Comparison of ENCODE assay signal across 31 cellular contexts in the genomic region with DNA sequence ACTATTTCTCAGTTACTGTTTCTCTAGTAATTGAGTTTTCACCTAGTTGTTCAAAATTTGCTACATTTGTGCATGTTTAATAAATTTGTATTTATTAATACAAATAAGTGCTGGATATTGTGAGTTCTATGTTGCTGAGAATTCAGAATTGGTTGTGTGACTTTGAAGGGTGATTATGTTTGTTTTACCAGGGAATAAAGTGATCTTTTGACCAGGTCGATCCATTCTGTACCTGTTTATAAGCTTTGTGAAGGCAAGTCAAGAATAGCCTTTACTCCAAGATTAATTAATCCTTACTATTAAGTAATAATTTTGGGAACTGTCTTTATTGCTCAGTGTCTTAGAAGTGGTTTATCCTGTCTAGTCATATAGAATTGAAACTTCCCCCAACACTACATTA.
DNase-seq lines count a peak whose midpoint lies in the region; ATAC-seq, FAIRE-seq and TF ChIP-seq lines count a peak whose summit lies in the region.
"Had no signal": no experiment of that assay in that cellular context is flagged by ENCODE, and none has a peak within 500 bp of the region (broad histone marks: within the 10 kb centered on the region; RNA-seq: fewer than 3 reads in every experiment).

No MANE protein-coding gene starts in this region.

- no peak for FAIRE-seq in HepG2 (lab: Jason Lieb, UNC)
- FAIRE-seq: A204.1, A549, D721Med had no signal

- TF ChIP-seq CTCF in right lobe of liver (IDR thresholded peaks at IDR 0.05) (no peak), HepG2 (CRISPR knock-in tag; IDR thresholded peaks at IDR 0.05) (no peak)

- H3K4me1 ChIP-seq in right lobe of liver: peaks cover 0 to 12% (median 5%) of the 10 kb centered on the region in 4 donors
- H3K4me1 ChIP-seq in HepG2 (ENCODE audit: insufficient read depth, low read length): no peaks in the 10 kb centered on the region
- H3K4me1 ChIP-seq: A549; BE2C; BLaER1; BLaER1 treated with 17β-estradiol and CSF1 and Interleukin-3, amounts not matched to agents 10 nM and 100 nM; Caco-2 had no signal

- TF ChIP-seq POLR2A in right lobe of liver (IDR thresholded peaks at IDR 0.05) (no peak), HepG2 (IDR thresholded peaks at IDR 0.05; ENCODE audit: insufficient read depth in 1 of 2, low read depth in 2 of 2, low read length in 2 of 2) (no peak)

- TF ChIP-seq EP300 in HepG2 (IDR thresholded peaks at IDR 0.05; ENCODE audit: low read depth in 2 of 2, low read length in 2 of 2) (no peak), HepG2 (CRISPR knock-in tag; IDR thresholded peaks at IDR 0.05; ENCODE audit: borderline replicate concordance) (no peak)

- intact Hi-C loops in right lobe of liver (cut with DNase I) (no loop called here), HepG2 (cut with micrococcal nuclease; ENCODE audit: unreplicated experiment) (no loop called here)

- H3K9me3 ChIP-seq in right lobe of liver (no peaks in the 10 kb centered on the region), HepG2 (ENCODE audit: low read length) (peaks cover 16% of the 10 kb centered on the region)
- H3K9me3 ChIP-seq: A549, BE2C, Caco-2 had no signal

- H3K36me3 ChIP-seq in right lobe of liver (no peaks in the 10 kb centered on the region), HepG2 (replicated peaks in 1 of 2; ENCODE audit: control insufficient read depth in 1 of 2, insufficient read depth in 2 of 2, low read length in 2 of 2) (no peaks in the 10 kb centered on the region)
- H3K36me3 ChIP-seq: BE2C; BLaER1; BLaER1 treated with 17β-estradiol and CSF1 and Interleukin-3, amounts not matched to agents 10 nM and 100 nM had no signal

- H3K4me2 ChIP-seq in HepG2 (ENCODE audit: low read depth, low read length): no peak overlapping the region
- H3K4me2 ChIP-seq: A549; BLaER1; BLaER1 treated with 17β-estradiol and CSF1 and Interleukin-3, amounts not matched to agents 10 nM and 100 nM had no signal

- H3K4me3 ChIP-seq in right lobe of liver: no peak overlapping the region
- H3K4me3 ChIP-seq in HepG2 (replicated peaks in 1 of 3; ENCODE audit: insufficient read depth in 1 of 3, low read depth in 2 of 3, low read length in 3 of 3): no peak overlapping the region
- H3K4me3 ChIP-seq: A549; BLaER1; BLaER1 treated with 17β-estradiol and CSF1 and Interleukin-3, amounts not matched to agents 10 nM and 100 nM had no signal

- DNase-seq in right lobe of liver: no peak
- DNase-seq in HepG2 (ENCODE audit: low spot score): no peak
- DNase-seq in left lobe of liver (ENCODE audit: low spot score): no peak
- DNase-seq in D341Med (ENCODE audit: low spot score): no peak
- DNase-seq: 8988T; ACHN; AML-193; BE2C; C1 segment of cervical spinal cord; Caco-2; Calu3; CD4-positive, alpha-beta memory T cell; CD4-positive, alpha-beta T cell; CD4-positive, CD25-positive, alpha-beta regulatory T cell; CD8-positive, alpha-beta memory T cell; CD8-positive, alpha-beta T cell; COR-L47; DMS 273 treated with DMSO at 0.1 percent for 48 hours; DMS153; DMS53; DMS79; DMS79 treated with DMSO at 0.1 percent for 48 hours; DND-41; EL had no signal

- H3K79me2 ChIP-seq in HepG2 (ENCODE audit: insufficient read depth, low read length): no peaks in the 10 kb centered on the region

- BruUV-seq in HepG2 (replicated peaks; lab: Mats Ljungman, UMichigan): no TSS peak

- POLR2A ChIA-PET in HepG2 (lab: Yijun Ruan, JAX): no interaction called here

- no peak for TF ChIP-seq RAD21 in HepG2 (CRISPR knock-in tag; IDR thresholded peaks at IDR 0.05)

- 22% methylated on average over 1 of the region's 1 CpG for WGBS in right lobe of liver (ENCODE audit: insufficient coverage, low coverage, low lambda C conversion rate, missing lambda C conversion rate)
- WGBS in HepG2 (ENCODE audit: low lambda C conversion rate): 3% methylated on average over 1 of the region's 1 CpG

- ATAC-seq in right lobe of liver (peak; percentile 50 to 61 (median 54)), HepG2 (no peak), left lobe of liver (peak; percentile 34)
- ATAC-seq: A549; CD8-positive, alpha-beta T cell had no signal

- no peak overlapping the region for H2AFZ ChIP-seq in HepG2 (ENCODE audit: low read length)

- CTCF ChIA-PET in HepG2 (lab: Yijun Ruan, JAX; ENCODE audit: low intra/inter-chr PET ratio, low total read pairs): no interaction called here

- H3K27me3 ChIP-seq in right lobe of liver: no peaks in the 10 kb centered on the region
- H3K27me3 ChIP-seq in HepG2 (ENCODE audit: control insufficient read depth in 1 of 2, insufficient read depth in 2 of 2, low read length in 2 of 2): no peaks in the 10 kb centered on the region
- H3K27me3 ChIP-seq: BE2C; BLaER1; BLaER1 treated with 17β-estradiol and CSF1 and Interleukin-3, amounts not matched to agents 10 nM and 100 nM had no signal

- no peaks in the 10 kb centered on the region for H4K20me1 ChIP-seq in HepG2 (ENCODE audit: insufficient read depth, low read length)
- H4K20me1 ChIP-seq: BLaER1; BLaER1 treated with 17β-estradiol and CSF1 and Interleukin-3, amounts not matched to agents 10 nM and 100 nM had no signal

- no peak overlapping the region for H3K9ac ChIP-seq in HepG2 (ENCODE audit: insufficient read depth, low read depth, low read length)
- H3K9ac ChIP-seq: BLaER1; BLaER1 treated with 17β-estradiol and CSF1 and Interleukin-3, amounts not matched to agents 10 nM and 100 nM had no signal

- H3K27ac ChIP-seq in right lobe of liver: no peak overlapping the region
- no peak overlapping the region for H3K27ac ChIP-seq in HepG2 (ENCODE audit: extremely low read length, insufficient read depth, low read length)
- H3K27ac ChIP-seq: 22Rv1; A549; BLaER1; BLaER1 treated with 17β-estradiol and CSF1 and Interleukin-3, amounts not matched to agents 10 nM and 100 nM; C4-2B had no signal

- in situ Hi-C loops in HepG2 (cut with HindIII; ENCODE audit: extremely low pct_ligation_motif_present, low pct_unique_long_range_greater_than_20kb): no loop called here

TF ChIP-seq in HepG2, 621 proteins besides CTCF, POLR2A, EP300 and RAD21:
- no peak for TF ChIP-seq MTF1 (CRISPR knock-in tag; IDR thresholded peaks at IDR 0.05)
- TF ChIP-seq MXD4 (CRISPR knock-in tag; IDR thresholded peaks at IDR 0.05): no peak
